ENCODE assay signal across 8 cellular contexts in the genomic region with DNA sequence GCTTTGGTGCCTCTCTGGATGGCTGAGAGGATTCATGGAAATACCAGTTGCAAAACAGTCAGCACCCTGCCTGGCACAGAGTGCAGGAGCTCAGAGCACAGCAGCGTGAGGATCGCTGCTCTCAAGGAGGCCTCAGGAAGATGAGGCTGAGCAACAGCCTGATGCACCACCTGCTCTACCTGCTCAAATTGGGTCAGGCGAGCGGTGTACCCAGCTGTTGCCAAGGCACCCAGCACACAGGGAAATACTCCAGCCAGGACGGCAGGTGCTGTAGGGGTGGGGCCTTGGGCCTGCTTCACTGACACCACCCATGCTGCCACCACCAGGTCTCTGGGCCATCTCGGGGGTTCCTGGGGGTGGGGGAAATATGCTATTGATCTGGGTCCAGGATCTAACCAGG. TPM values are rescaled to one million over a fixed set of nuclear protein-coding genes. Genes with fewer than 3 reads are reported as not detected.
DNase-seq lines count a peak whose midpoint lies in the region; ATAC-seq and TF ChIP-seq lines count a peak whose summit lies in the region.

No MANE protein-coding gene starts in this region.

- H3K79me1 ChIP-seq in trophoblast cell (ENCODE audit: low read length) (peaks cover 17% of the 10 kb centered on the region), mesendoderm (ENCODE audit: low read length) (peaks cover 44% of the 10 kb centered on the region)

- H3K27ac ChIP-seq in DOHH2 (ENCODE audit: low read depth, low read length), result peak overlapping the region; percentile 83
- peak overlapping the region; percentile 94 for H3K27ac ChIP-seq in caudate nucleus (ENCODE audit: low read depth, low read length)
- no peak overlapping the region for H3K27ac ChIP-seq in trophoblast cell (ENCODE audit: low read depth, low read length)
- H3K27ac ChIP-seq in mesendoderm (ENCODE audit: low read depth, low read length), result no peak overlapping the region

- H4K8ac ChIP-seq in trophoblast cell (ENCODE audit: low read depth, low read length), result no peak overlapping the region
- H4K8ac ChIP-seq in mesendoderm (ENCODE audit: low read depth, low read length), result no peak overlapping the region

- no peak overlapping the region for H2AK5ac ChIP-seq in trophoblast cell (ENCODE audit: low read length)
- no peak overlapping the region for H2AK5ac ChIP-seq in mesendoderm (ENCODE audit: low read length)

- peaks cover 59% of the 10 kb centered on the region for H4K20me1 ChIP-seq in DOHH2 (ENCODE audit: control insufficient read depth, insufficient read depth, low read depth, low read length)

- H2BK120ac ChIP-seq in trophoblast cell (ENCODE audit: insufficient read depth, low read length, poor library complexity) (no peak overlapping the region), mesendoderm (ENCODE audit: low read depth, low read length) (no peak overlapping the region)

- H3K79me2 ChIP-seq in DOHH2 (ENCODE audit: control insufficient read depth, low read length) (peaks cover 95% of the 10 kb centered on the region), trophoblast cell (ENCODE audit: control insufficient read depth, insufficient read depth, low read length, poor library complexity) (peaks cover 81% of the 10 kb centered on the region), mesendoderm (ENCODE audit: control insufficient read depth, insufficient read depth, low read length) (peaks cover 80% of the 10 kb centered on the region)

- ATAC-seq in HG03460 (IDR thresholded peaks at IDR 0.05; ENCODE audit: unreplicated experiment), result no peak
- ATAC-seq in GM19351 (IDR thresholded peaks at IDR 0.05; ENCODE audit: unreplicated experiment), result no peak

- no peaks in the 10 kb centered on the region for H3K9me2 ChIP-seq in DOHH2 (replicated peaks; ENCODE audit: control insufficient read depth, low read length)

- no peak overlapping the region for H3K14ac ChIP-seq in trophoblast cell (ENCODE audit: low read length)

- H2BK12ac ChIP-seq in trophoblast cell (ENCODE audit: low read length), result no peak overlapping the region

- peaks cover 9% of the 10 kb centered on the region for H3F3A ChIP-seq in DOHH2 (ENCODE audit: control insufficient read depth, insufficient read depth)

- DNase-seq in NCI-H2196 (lab: John Stamatoyannopoulos, UW; ENCODE audit: unreplicated experiment) (peak; percentile 87), caudate nucleus (lab: John Stamatoyannopoulos, UW) (peak in 15 of 61 donors; percentile 19 to 75 (median 48)), trophoblast cell (no peak), GM19240 (ENCODE audit: insufficient read length, low spot score) (no peak), mesendoderm (no peak)

- no peak overlapping the region for H2AFZ ChIP-seq in trophoblast cell (ENCODE audit: insufficient read depth, low read length, poor library complexity)

- no peaks in the 10 kb centered on the region for H3K9me3 ChIP-seq in DOHH2 (ENCODE audit: control insufficient read depth, insufficient read depth, low read length)
- H3K9me3 ChIP-seq in trophoblast cell (ENCODE audit: insufficient read depth, low read depth, low read length), result peaks cover 2% of the 10 kb centered on the region

- H2BK5ac ChIP-seq in trophoblast cell (ENCODE audit: low read depth, low read length, poor library complexity) (no peak overlapping the region), mesendoderm (ENCODE audit: low read length) (no peak overlapping the region)

- H3K9ac ChIP-seq in trophoblast cell (ENCODE audit: low read length) (no peak overlapping the region), mesendoderm (ENCODE audit: low read length) (no peak overlapping the region)

- H3K27me3 ChIP-seq in DOHH2 (ENCODE audit: control insufficient read depth, low read length) (no peaks in the 10 kb centered on the region), trophoblast cell (ENCODE audit: insufficient read depth, low read length) (no peaks in the 10 kb centered on the region), mesendoderm (ENCODE audit: insufficient read depth, low read length, poor library complexity) (no peaks in the 10 kb centered on the region)

- H4K5ac ChIP-seq in mesendoderm (ENCODE audit: low read length), result no peak overlapping the region

- H3K36me3 ChIP-seq in DOHH2 (ENCODE audit: control insufficient read depth, low read length) (peaks cover 87% of the 10 kb centered on the region), trophoblast cell (ENCODE audit: control insufficient read depth in 1 of 2, insufficient read depth in 2 of 2, low read length in 2 of 2) (peaks cover 4 to 13% of the 10 kb centered on the region in 2 experiments), mesendoderm (ENCODE audit: control insufficient read depth, insufficient read depth, low read length) (no peaks in the 10 kb centered on the region)

- no peak overlapping the region for H2BK15ac ChIP-seq in mesendoderm (replicated peaks; ENCODE audit: low read depth)

- no CpG with 5 or more reads among the region's 6 CpGs for WGBS in trophoblast cell (ENCODE audit: extremely low coverage, insufficient coverage, insufficient read length)
- no CpG with 5 or more reads among the region's 6 CpGs for WGBS in mesendoderm (ENCODE audit: extremely low coverage, insufficient coverage, low lambda C conversion rate)

- H3K4me1 ChIP-seq in DOHH2 (ENCODE audit: control insufficient read depth, low read length) (peaks cover 68% of the 10 kb centered on the region), trophoblast cell (ENCODE audit: control insufficient read depth in 1 of 2, insufficient read depth in 2 of 2, low read length in 2 of 2) (peaks cover 44 to 57% of the 10 kb centered on the region in 2 experiments), mesendoderm (ENCODE audit: control insufficient read depth, low read depth, low read length) (peaks cover 13% of the 10 kb centered on the region)

- H3K23ac ChIP-seq in trophoblast cell (ENCODE audit: low read length), result no peak overlapping the region
- H3K23ac ChIP-seq in mesendoderm (ENCODE audit: low read length), result no peak overlapping the region

- H3K56ac ChIP-seq in mesendoderm (ENCODE audit: low read length), result no peak overlapping the region

- H3K4me3 ChIP-seq in DOHH2 (ENCODE audit: low read length) (peak overlapping the region; percentile 95), trophoblast cell (ENCODE audit: low read depth, low read length) (no peak overlapping the region), mesendoderm (ENCODE audit: low read length) (no peak overlapping the region)

- H3K4me2 ChIP-seq in DOHH2 (ENCODE audit: low read length) (peak overlapping the region; percentile 92), trophoblast cell (ENCODE audit: low read length) (no peak overlapping the region), mesendoderm (ENCODE audit: low read length) (no peak overlapping the region)

- no peak overlapping the region for H3K18ac ChIP-seq in trophoblast cell (ENCODE audit: low read length)
- H3K18ac ChIP-seq in mesendoderm (ENCODE audit: low read length), result no peak overlapping the region

- TF ChIP-seq CTCF in DOHH2 (IDR thresholded peaks at IDR 0.05; ENCODE audit: low read depth, low read length, poor library complexity, severe bottlenecking), result no peak

- H4K91ac ChIP-seq in trophoblast cell (ENCODE audit: low read depth, low read length), result no peak overlapping the region

- H3K4ac ChIP-seq in trophoblast cell (ENCODE audit: low read depth, low read length), result peak overlapping the region; percentile 98
- H3K4ac ChIP-seq in mesendoderm (ENCODE audit: low read depth, low read length), result no peak overlapping the region

- H4K12ac ChIP-seq in trophoblast cell (ENCODE audit: low read depth, low read length), result no peak overlapping the region

RNA-seq across cellular contexts. Expression of gene EEIG1, which starts 4.3 kb away (rescaled TPM):
- polyA plus RNA-seq in trophoblast cell (2013), result 131 and 139 TPM in 2 replicates
- polyA plus RNA-seq in mesendoderm (2013, experiment 1 of 2), result 17.5 TPM
- polyA plus RNA-seq in mesendoderm (2013, experiment 2 of 2), result 16.7 TPM

RNA-seq across cellular contexts. Expression of gene DPM2, which starts 38.8 kb away (rescaled TPM):
- polyA plus RNA-seq in trophoblast cell (2013), result 27.7 and 31.0 TPM in 2 replicates
- 31.9 TPM for polyA plus RNA-seq in mesendoderm (2013, experiment 1 of 2)
- 33.2 TPM for polyA plus RNA-seq in mesendoderm (2013, experiment 2 of 2)

RNA-seq across cellular contexts. Expression of gene PIP5KL1, which starts 45.9 kb away (rescaled TPM):
- 2.9 and 3.3 TPM in 2 replicates for polyA plus RNA-seq in trophoblast cell (2013)
- polyA plus RNA-seq in mesendoderm (2013, experiment 1 of 2), result 4.1 TPM
- 3.5 TPM for polyA plus RNA-seq in mesendoderm (2013, experiment 2 of 2)

RNA-seq across cellular contexts. Expression of gene ST6GALNAC4, which starts 59.7 kb away (rescaled TPM):
- 5.3 and 5.4 TPM in 2 replicates for polyA plus RNA-seq in trophoblast cell (2013)
- polyA plus RNA-seq in mesendoderm (2013, experiment 1 of 2), result 12.3 TPM
- 14.4 TPM for polyA plus RNA-seq in mesendoderm (2013, experiment 2 of 2)

Comparison
In these comparisons a context has a peak if more than half of its experiments do, and no peak if none do; other contexts are left out.
1. H3K27ac ChIP-seq: peak in DOHH2 (single experiment) and caudate nucleus (single experiment); none in trophoblast cell (single experiment) and mesendoderm (single experiment).